2 cellular contexts compared by ENCODE assay signal in the genomic region with DNA sequence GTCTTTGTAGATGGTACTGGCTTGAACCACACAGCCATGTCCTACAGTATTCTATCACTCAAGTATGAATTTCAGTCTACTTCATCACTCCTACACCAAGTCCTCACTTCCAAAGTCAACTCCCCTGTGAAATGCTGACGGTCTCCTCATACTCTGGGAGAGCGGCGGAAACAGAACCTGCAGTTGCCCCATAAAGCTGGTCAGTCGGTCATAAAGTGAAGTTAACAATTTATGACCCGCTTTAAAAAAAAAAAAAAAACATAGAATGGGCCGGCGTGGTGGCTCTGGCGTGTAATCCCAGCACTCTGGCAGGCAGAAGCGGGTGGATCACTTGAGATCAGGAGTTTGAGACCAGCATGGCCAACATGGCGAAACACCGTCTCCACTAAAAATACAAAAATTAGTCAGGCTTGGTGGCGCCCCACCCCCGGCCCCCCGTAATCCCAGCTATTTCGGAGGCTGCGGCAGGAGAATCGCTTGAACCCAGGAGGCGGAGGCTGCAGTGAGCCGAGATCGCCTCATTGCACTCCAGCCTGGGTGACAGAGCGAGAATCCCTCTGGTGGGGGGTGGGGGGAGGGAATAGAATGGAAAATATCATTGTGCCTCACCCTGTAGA.
TF ChIP-seq lines count a peak whose summit lies in the region.

No MANE protein-coding gene starts in this region.

TF ChIP-seq in IMR-90, 13 proteins besides CTCF, POLR2A, EP300 and RAD21:
- TF ChIP-seq CHD1 (IDR thresholded peaks at IDR 0.05; ENCODE audit: low read depth, low read length) (no peak), SMC3 (IDR thresholded peaks at IDR 0.05; ENCODE audit: low read depth, low read length) (no peak), MAFK (IDR thresholded peaks at IDR 0.05; ENCODE audit: low read depth, low read length) (no peak), FOS (IDR thresholded peaks at IDR 0.05; ENCODE audit: low read depth, low read length) (no peak), RCOR1 (IDR thresholded peaks at IDR 0.05; ENCODE audit: insufficient replicate concordance, low read length) (no peak), CEBPB (IDR thresholded peaks at IDR 0.05; ENCODE audit: low read depth, low read length) (no peak), BHLHE40 (IDR thresholded peaks at IDR 0.05; ENCODE audit: low read depth, low read length) (no peak)
- TF ChIP-seq, protein P1, sequence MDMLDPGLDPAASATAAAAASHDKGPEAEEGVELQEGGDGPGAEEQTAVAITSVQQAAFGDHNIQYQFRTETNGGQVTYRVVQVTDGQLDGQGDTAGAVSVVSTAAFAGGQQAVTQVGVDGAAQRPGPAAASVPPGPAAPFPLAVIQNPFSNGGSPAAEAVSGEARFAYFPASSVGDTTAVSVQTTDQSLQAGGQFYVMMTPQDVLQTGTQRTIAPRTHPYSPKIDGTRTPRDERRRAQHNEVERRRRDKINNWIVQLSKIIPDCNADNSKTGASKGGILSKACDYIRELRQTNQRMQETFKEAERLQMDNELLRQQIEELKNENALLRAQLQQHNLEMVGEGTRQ (IDR thresholded peaks at IDR 0.05; ENCODE audit: low read depth, low read length): no peak
TF ChIP-seq in IMR-90: peak in this region for 0.

TF ChIP-seq in endothelial cell of umbilical vein, 7 proteins besides CTCF, POLR2A, EP300 and RAD21:
- TF ChIP-seq MYC (IDR thresholded peaks at IDR 0.05; ENCODE audit: low read depth, low read length) (no peak), GATA2 (IDR thresholded peaks at IDR 0.05; ENCODE audit: insufficient read depth, insufficient read length, low read depth, low read length) (no peak), FOS (IDR thresholded peaks at IDR 0.05; ENCODE audit: borderline replicate concordance, insufficient read depth, low read length) (no peak)
